ENCODE assay signal across 1 cellular context in the genomic region with DNA sequence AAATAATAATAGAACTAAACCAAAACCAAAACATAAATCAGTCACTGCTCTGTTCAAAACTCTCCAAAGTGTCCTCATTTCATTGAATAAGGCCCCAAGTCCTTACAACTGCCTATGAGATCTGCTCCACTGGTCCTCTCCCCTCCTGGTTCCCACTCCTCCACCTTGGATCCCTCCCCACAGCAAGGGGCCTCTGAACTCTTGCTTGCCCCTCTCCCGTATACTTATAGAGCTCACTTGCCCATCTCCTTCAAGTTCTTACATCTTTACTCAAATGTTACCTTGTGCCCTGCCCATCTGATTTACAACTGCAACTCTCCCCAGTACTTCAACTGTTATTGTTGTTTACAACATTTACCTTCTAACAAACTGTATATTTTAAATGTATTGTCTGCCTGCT.
TF ChIP-seq lines count a peak whose summit lies in the region.

No MANE protein-coding gene starts in this region.

TF ChIP-seq in IMR-90, 13 proteins besides CTCF, POLR2A, EP300 and RAD21 (continued from another document):
- TF ChIP-seq BHLHE40 (IDR thresholded peaks at IDR 0.05; ENCODE audit: low read depth, low read length) = no peak
- TF ChIP-seq MAFK (IDR thresholded peaks at IDR 0.05; ENCODE audit: low read depth, low read length) = no peak
- TF ChIP-seq, protein P1, sequence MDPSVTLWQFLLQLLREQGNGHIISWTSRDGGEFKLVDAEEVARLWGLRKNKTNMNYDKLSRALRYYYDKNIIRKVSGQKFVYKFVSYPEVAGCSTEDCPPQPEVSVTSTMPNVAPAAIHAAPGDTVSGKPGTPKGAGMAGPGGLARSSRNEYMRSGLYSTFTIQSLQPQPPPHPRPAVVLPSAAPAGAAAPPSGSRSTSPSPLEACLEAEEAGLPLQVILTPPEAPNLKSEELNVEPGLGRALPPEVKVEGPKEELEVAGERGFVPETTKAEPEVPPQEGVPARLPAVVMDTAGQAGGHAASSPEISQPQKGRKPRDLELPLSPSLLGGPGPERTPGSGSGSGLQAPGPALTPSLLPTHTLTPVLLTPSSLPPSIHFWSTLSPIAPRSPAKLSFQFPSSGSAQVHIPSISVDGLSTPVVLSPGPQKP (IDR thresholded peaks at IDR 0.05; ENCODE audit: borderline replicate concordance, low read depth, low read length) = no peak
- TF ChIP-seq NFE2L2 (IDR thresholded peaks at IDR 0.05; ENCODE audit: low read depth, low read length) = no peak
- TF ChIP-seq CHD1 (IDR thresholded peaks at IDR 0.05; ENCODE audit: low read depth, low read length) = no peak
- TF ChIP-seq RCOR1 (IDR thresholded peaks at IDR 0.05; ENCODE audit: insufficient replicate concordance, low read length) = no peak
- no peak for TF ChIP-seq CEBPB (IDR thresholded peaks at IDR 0.05; ENCODE audit: low read depth, low read length)
- TF ChIP-seq MXI1 (IDR thresholded peaks at IDR 0.05; ENCODE audit: borderline replicate concordance, low read depth, low read length) = no peak
- TF ChIP-seq FOS (IDR thresholded peaks at IDR 0.05; ENCODE audit: low read depth, low read length) = no peak
TF ChIP-seq in IMR-90: peak in this region for 0.
